Comparison of ENCODE assay signal across 18 cellular contexts in genomic region chr1:227654858-227655752, GRCh38.
DNase-seq lines count a peak whose midpoint lies in the region; ATAC-seq and TF ChIP-seq lines count a peak whose summit lies in the region.
"Had no signal": no experiment of that assay in that cellular context is flagged by ENCODE, and none has a peak within 500 bp of the region (broad histone marks: within the 10 kb centered on the region; RNA-seq: fewer than 3 reads in every experiment).

No MANE protein-coding gene starts in this region.

- H3K27me3 ChIP-seq in PC-3 (ENCODE audit: low read length) (no peaks in the 10 kb centered on the region), trophoblast cell (ENCODE audit: insufficient read depth, low read length) (no peaks in the 10 kb centered on the region)
- H3K27me3 ChIP-seq: cardiac muscle cell, uterus had no signal

- no peak overlapping the region for H3K14ac ChIP-seq in trophoblast cell (ENCODE audit: low read length)

- no peaks in the 10 kb centered on the region for H3K4me1 Mint-ChIP-seq in activated naive CD4-positive, alpha-beta T cell treated with anti-CD3 and anti-CD28 coated beads, Interleukin-2, amount 50 U/mL, for 24 hours
- H3K4me1 Mint-ChIP-seq: activated naive CD8-positive, alpha-beta T cell treated with anti-CD3 and anti-CD28 coated beads, Interleukin-2, amount 50 U/mL, for 24 hours; CD4-positive, alpha-beta memory T cell had no signal

- no peaks in the 10 kb centered on the region for H3K79me1 ChIP-seq in trophoblast cell (ENCODE audit: low read length)

- H3K27ac ChIP-seq in PC-3 (ENCODE audit: low read length): no peak overlapping the region
- peak overlapping the region; percentile 22 for H3K27ac ChIP-seq in temporal lobe (ENCODE audit: low read depth, low read length)
- H3K27ac ChIP-seq in trophoblast cell (ENCODE audit: low read depth, low read length): no peak overlapping the region
- H3K27ac ChIP-seq: cardiac muscle cell, uterus had no signal

- TF ChIP-seq CTCF in PC-3 (conservative IDR thresholded peaks at IDR 0.05; ENCODE audit: low read depth, low read length): no peak
- no peak for TF ChIP-seq CTCF in fibroblast of mammary gland (conservative IDR thresholded peaks at IDR 0.05; ENCODE audit: control insufficient read depth, insufficient read depth, low read depth, low read length)

- no peaks in the 10 kb centered on the region for H4K20me1 ChIP-seq in PC-3 (ENCODE audit: low read length)

- H2AFZ ChIP-seq in PC-3 (ENCODE audit: low read length) (no peak overlapping the region), trophoblast cell (ENCODE audit: insufficient read depth, low read length, poor library complexity) (no peak overlapping the region)

- no peak overlapping the region for H3K4me3 Mint-ChIP-seq in activated naive CD4-positive, alpha-beta T cell treated with anti-CD3 and anti-CD28 coated beads, Interleukin-2, amount 50 U/mL, for 24 hours
- H3K4me3 Mint-ChIP-seq: activated CD8-positive, alpha-beta T cell treated with anti-CD3 and anti-CD28 coated beads for 36 hours; activated naive CD8-positive, alpha-beta T cell treated with anti-CD3 and anti-CD28 coated beads, Interleukin-2, amount 50 U/mL, for 24 hours had no signal

- no peak overlapping the region for H3K9ac ChIP-seq in PC-3 (ENCODE audit: low read length)
- H3K9ac ChIP-seq in trophoblast cell (ENCODE audit: low read length): no peak overlapping the region

- H2BK12ac ChIP-seq in trophoblast cell (ENCODE audit: low read length): no peak overlapping the region

- H3K23ac ChIP-seq in trophoblast cell (ENCODE audit: low read length): no peak overlapping the region

- no peak overlapping the region for H4K12ac ChIP-seq in trophoblast cell (ENCODE audit: low read depth, low read length)

- BruUV-seq in PC-3 (replicated peaks; lab: Mats Ljungman, UMichigan): no TSS peak

- H3K4me2 ChIP-seq in PC-3 (ENCODE audit: low read length) (no peak overlapping the region), trophoblast cell (ENCODE audit: low read length) (no peak overlapping the region)

- WGBS in trophoblast cell (ENCODE audit: extremely low coverage, insufficient coverage, insufficient read length): no CpG with 5 or more reads among the region's 6 CpGs

- no peak overlapping the region for H2AK5ac ChIP-seq in trophoblast cell (ENCODE audit: low read length)

- H3K36me3 Mint-ChIP-seq in activated naive CD4-positive, alpha-beta T cell treated with anti-CD3 and anti-CD28 coated beads, Interleukin-2, amount 50 U/mL, for 24 hours: peaks cover 58% of the 10 kb centered on the region
- peaks cover 63 to 75% of the 10 kb centered on the region in 2 donors for H3K36me3 Mint-ChIP-seq in activated naive CD4-positive, alpha-beta T cell treated with anti-CD3 and anti-CD28 coated beads, Interleukin-2, amount 50 U/mL, for 72 hours

- intact Hi-C loops in PC-3 (cut with micrococcal nuclease): loop anchor here (10.0 kb wide), 1 partner anchor 50 kb away; no protein-coding TSS in a partner anchor

- H3K27ac Mint-ChIP-seq in activated naive CD4-positive, alpha-beta T cell treated with anti-CD3 and anti-CD28 coated beads, Interleukin-2, amount 50 U/mL, for 24 hours: peak overlapping the region; percentile 46
- H3K27ac Mint-ChIP-seq in activated naive CD4-positive, alpha-beta T cell treated with anti-CD3 and anti-CD28 coated beads, Interleukin-2, amount 50 U/mL, for 72 hours: peak overlapping the region in 1 of 2 donors; percentile 28
- H3K27ac Mint-ChIP-seq: activated CD8-positive, alpha-beta T cell treated with anti-CD3 and anti-CD28 coated beads for 36 hours; activated naive CD8-positive, alpha-beta T cell treated with anti-CD3 and anti-CD28 coated beads, Interleukin-2, amount 50 U/mL, for 24 hours; CD4-positive, alpha-beta memory T cell had no signal

- peak overlapping the region; percentile 5; the same call in 1 of the 2 replicates for H3K4me3 ChIP-seq in PC-3 (ENCODE audit: low read length)
- H3K4me3 ChIP-seq in fibroblast of mammary gland (ENCODE audit: control insufficient read depth, low read depth, low read length): no peak overlapping the region
- H3K4me3 ChIP-seq in trophoblast cell (ENCODE audit: low read depth, low read length): no peak overlapping the region
- H3K4me3 ChIP-seq: cardiac muscle cell, uterus had no signal

- H3K79me2 ChIP-seq in PC-3 (ENCODE audit: low read length): no peaks in the 10 kb centered on the region
- no peaks in the 10 kb centered on the region for H3K79me2 ChIP-seq in trophoblast cell (ENCODE audit: control insufficient read depth, insufficient read depth, low read length, poor library complexity)

- H3F3A ChIP-seq in PC-3 (ENCODE audit: low read length, unreplicated experiment): no peaks in the 10 kb centered on the region

- no peak overlapping the region for H2BK120ac ChIP-seq in trophoblast cell (ENCODE audit: insufficient read depth, low read length, poor library complexity)

- DNase-seq in activated naive CD4-positive, alpha-beta T cell treated with anti-CD3 and anti-CD28 coated beads, Interleukin-2, amount 50 U/mL, for 72 hours (ENCODE audit: low spot score in 2 of 2): no peak
- peak; percentile 9 for DNase-seq in PC-3
- peak; percentile 4 for DNase-seq in fibroblast of mammary gland (ENCODE audit: low read depth)
- DNase-seq in trophoblast cell: no peak
- DNase-seq: ACHN; activated CD8-positive, alpha-beta T cell treated with anti-CD3 and anti-CD28 coated beads for 36 hours; activated naive CD8-positive, alpha-beta T cell treated with anti-CD3 and anti-CD28 coated beads, Interleukin-2, amount 50 U/mL, for 24 hours; CD4-positive, alpha-beta memory T cell; effector memory CD4-positive, alpha-beta T cell; kidney glomerular epithelial cell; MV-4-11; right cardiac atrium; uterus had no signal

- H3K36me3 ChIP-seq in PC-3 (ENCODE audit: low read depth, low read length) (peaks cover 95% of the 10 kb centered on the region), trophoblast cell (ENCODE audit: control insufficient read depth in 1 of 2, insufficient read depth in 2 of 2, low read length in 2 of 2) (peaks cover 0 to 7% of the 10 kb centered on the region in 2 experiments)
- H3K36me3 ChIP-seq: uterus had no signal

- POLR2A ChIA-PET in PC-3 (lab: Charles Lee; ENCODE audit: unreplicated experiment): no interaction called here

- H3K18ac ChIP-seq in trophoblast cell (ENCODE audit: low read length): no peak overlapping the region

- no peaks in the 10 kb centered on the region for H3K27me3 Mint-ChIP-seq in activated naive CD4-positive, alpha-beta T cell treated with anti-CD3 and anti-CD28 coated beads, Interleukin-2, amount 50 U/mL, for 24 hours
- H3K27me3 Mint-ChIP-seq: activated CD8-positive, alpha-beta T cell treated with anti-CD3 and anti-CD28 coated beads for 36 hours; activated naive CD8-positive, alpha-beta T cell treated with anti-CD3 and anti-CD28 coated beads, Interleukin-2, amount 50 U/mL, for 24 hours; CD4-positive, alpha-beta memory T cell had no signal

- CTCF ChIA-PET in PC-3 (lab: Charles Lee): no interaction called here

- H3K9me3 ChIP-seq in PC-3 (ENCODE audit: low read length) (peaks cover 94% of the 10 kb centered on the region), trophoblast cell (ENCODE audit: insufficient read depth, low read depth, low read length) (peaks cover 9% of the 10 kb centered on the region)

- ATAC-seq in activated naive CD4-positive, alpha-beta T cell treated with anti-CD3 and anti-CD28 coated beads, Interleukin-2, amount 50 U/mL, for 72 hours: no peak
- no peak for ATAC-seq in PC-3
- ATAC-seq in HG03095 (IDR thresholded peaks at IDR 0.05; ENCODE audit: unreplicated experiment): no peak
- no peak for ATAC-seq in HG03039 (IDR thresholded peaks at IDR 0.05; ENCODE audit: unreplicated experiment)
- ATAC-seq: activated CD8-positive, alpha-beta T cell treated with anti-CD3 and anti-CD28 coated beads for 36 hours; activated naive CD8-positive, alpha-beta T cell treated with anti-CD3 and anti-CD28 coated beads, Interleukin-2, amount 50 U/mL, for 24 hours; right cardiac atrium had no signal

- H3K4me1 ChIP-seq in PC-3 (ENCODE audit: insufficient read depth, low read length) (no peaks in the 10 kb centered on the region), trophoblast cell (ENCODE audit: control insufficient read depth in 1 of 2, insufficient read depth in 2 of 2, low read length in 2 of 2) (no peaks in the 10 kb centered on the region)
- H3K4me1 ChIP-seq: uterus had no signal

- no peak overlapping the region for H3K4ac ChIP-seq in trophoblast cell (ENCODE audit: low read depth, low read length)

- H3K9me3 Mint-ChIP-seq in activated naive CD4-positive, alpha-beta T cell treated with anti-CD3 and anti-CD28 coated beads, Interleukin-2, amount 50 U/mL, for 24 hours: peaks cover 33% of the 10 kb centered on the region
- peaks cover 35 to 47% of the 10 kb centered on the region in 2 donors for H3K9me3 Mint-ChIP-seq in activated naive CD4-positive, alpha-beta T cell treated with anti-CD3 and anti-CD28 coated beads, Interleukin-2, amount 50 U/mL, for 72 hours

- H3K9me2 ChIP-seq in PC-3 (replicated peaks; ENCODE audit: low read length): no peaks in the 10 kb centered on the region

- no peak overlapping the region for H4K8ac ChIP-seq in trophoblast cell (ENCODE audit: low read depth, low read length)

- H2BK5ac ChIP-seq in trophoblast cell (ENCODE audit: low read depth, low read length, poor library complexity): no peak overlapping the region

- no peak overlapping the region for H4K91ac ChIP-seq in trophoblast cell (ENCODE audit: low read depth, low read length)

Comparison
In these comparisons a context has a peak if more than half of its experiments do, and no peak if none do; other contexts are left out.
1. DNase-seq: peak in PC-3 (single experiment) and fibroblast of mammary gland (single experiment); none in activated naive CD4-positive, alpha-beta T cell treated with anti-CD3 and anti-CD28 coated beads, Interleukin-2, amount 50 U/mL, for 72 hours (0 of 2) and trophoblast cell (0 of 2).